In the genomic region with DNA sequence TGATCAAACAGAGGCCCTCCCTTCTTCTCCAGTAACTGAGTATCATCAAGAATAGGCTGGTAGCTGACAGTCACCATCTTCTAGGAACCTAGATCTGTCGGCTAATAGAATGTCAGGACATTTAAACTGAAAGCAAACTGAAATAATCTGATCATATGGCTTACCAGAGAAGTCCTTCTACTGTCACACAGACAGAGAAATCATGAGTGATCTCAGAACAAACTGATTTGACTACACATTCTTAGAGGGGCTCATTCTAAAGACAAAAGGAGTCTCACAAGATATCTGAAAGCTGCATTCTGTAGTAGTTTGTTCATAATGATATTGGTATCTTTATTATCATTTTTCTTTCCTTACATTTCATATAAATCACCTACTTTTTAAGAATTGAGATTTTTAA, we compare ENCODE assay signal across 29 cellular contexts.
"Had no signal": no experiment of that assay in that cellular context is flagged by ENCODE, and none has a peak within 500 bp of the region (broad histone marks: within the 10 kb centered on the region; RNA-seq: fewer than 3 reads in every experiment).

No MANE protein-coding gene starts in this region.

- ATAC-seq: effector memory CD8-positive, alpha-beta T cell; gastroesophageal sphincter; left colon; naive thymus-derived CD4-positive, alpha-beta T cell; psoas muscle had no signal

- H3K4me3 ChIP-seq: adrenal gland, ascending aorta, gastroesophageal sphincter, psoas muscle, sigmoid colon, tibial nerve had no signal

- H3K27ac ChIP-seq: adrenal gland, ascending aorta, gastroesophageal sphincter, parathyroid adenoma, psoas muscle, sigmoid colon, tibial nerve, VCaP had no signal

- H3K4me1 ChIP-seq: adrenal gland, ascending aorta, gastroesophageal sphincter, parathyroid adenoma, psoas muscle, sigmoid colon, tibial nerve had no signal

- H3K27me3 ChIP-seq: adrenal gland, ascending aorta, gastroesophageal sphincter, sigmoid colon, tibial nerve had no signal

- FAIRE-seq: keratinocyte, small intestine, TTC549 had no signal

- H3K36me3 ChIP-seq: adrenal gland, ascending aorta, gastroesophageal sphincter, sigmoid colon, tibial nerve had no signal

- H3K9me3 ChIP-seq: adrenal gland, ascending aorta, sigmoid colon had no signal

- DNase-seq: activated CD4-positive, alpha-beta T cell treated with anti-CD3 and anti-CD28 coated beads for 4 hours; activated CD4-positive, alpha-beta T cell treated with anti-CD3 and anti-CD28 coated beads, Interleukin-2, amount 50 U/mL, for 4 hours; activated effector memory CD4-positive, alpha-beta T cell treated with anti-CD3 and anti-CD28 coated beads, Interleukin-2, amount 50 U/mL, for 16 hours; activated naive CD4-positive, alpha-beta T cell treated with anti-CD3 and anti-CD28 coated beads for 36 hours; activated naive CD8-positive, alpha-beta T cell treated with anti-CD3 and anti-CD28 coated beads for 36 hours; activated T-cell treated with anti-CD3 and anti-CD28 coated beads for 4 hours; adrenal gland; caudate nucleus; cortex of kidney; effector memory CD8-positive, alpha-beta T cell; erythroblast; hippocampal formation; left colon; naive thymus-derived CD4-positive, alpha-beta T cell; nucleus accumbens; psoas muscle; sigmoid colon; small intestine; stimulated activated CD4-positive, alpha-beta T cell treated with anti-CD3 and anti-CD28 coated beads, Interleukin-4, amount 100 ng/mL, for 4 hours; stimulated activated CD8-positive, alpha-beta memory T cell treated with anti-CD3 and anti-CD28 coated beads, Interleukin-4, amount 100 ng/mL, for 48 hours; stimulated activated naive CD4-positive, alpha-beta T cell; T-helper 9 cell had no signal
